Comparison of ENCODE assay signal across 12 cellular contexts in genomic region chr2:186913870-186914269, GRCh38.
DNase-seq lines count a peak whose midpoint lies in the region; ATAC-seq, FAIRE-seq and TF ChIP-seq lines count a peak whose summit lies in the region.
"Had no signal": no experiment of that assay in that cellular context is flagged by ENCODE, and none has a peak within 500 bp of the region (broad histone marks: within the 10 kb centered on the region; RNA-seq: fewer than 3 reads in every experiment).

No MANE protein-coding gene starts in this region.

- H3K36me3 Mint-ChIP-seq in CD8-positive, alpha-beta memory T cell, result no peaks in the 10 kb centered on the region

- DNase-seq in K562 (ENCODE audit: extremely low read depth in 1 of 4, low spot score in 3 of 4) (no peak), HuH-7 (ENCODE audit: low spot score) (no peak), head of caudate nucleus (no peak), NCI-H226 (no peak)
- DNase-seq in CD8-positive, alpha-beta memory T cell, result no peak
- DNase-seq: cerebellar nuclear complex, T-helper 2 cell had no signal

- CTCF ChIA-PET in K562 (lab: Yijun Ruan, JAX; ENCODE audit: low intra/inter-chr PET ratio), result no interaction called here
- CTCF ChIA-PET in CD8-positive, alpha-beta memory T cell (lab: Charles Lee), result no interaction called here

- H3K9me3 ChIP-seq in K562 (replicated peaks; ENCODE audit: control insufficient read depth, insufficient read depth, low read depth, low read length), result no peaks in the 10 kb centered on the region
- no peaks in the 10 kb centered on the region for H3K9me3 ChIP-seq in CD8-positive, alpha-beta memory T cell (ENCODE audit: low read length)

- no peak for TF ChIP-seq RAD21 in K562 (CRISPR knock-in tag; conservative IDR thresholded peaks at IDR 0.05 in 1 of 2, IDR thresholded peaks at IDR 0.05 in 1 of 2)

- H3K27me3 ChIP-seq in K562 (ENCODE audit: control insufficient read depth in 2 of 2, insufficient read depth in 2 of 2, low read length in 2 of 2), result no peaks in the 10 kb centered on the region
- H3K27me3 ChIP-seq in CD8-positive, alpha-beta memory T cell (ENCODE audit: insufficient read depth, low read length, poor library complexity, severe bottlenecking), result no peaks in the 10 kb centered on the region

- no peak for TF ChIP-seq POLR2A in K562 (conservative IDR thresholded peaks at IDR 0.05)

- no peaks in the 10 kb centered on the region for H4K20me1 ChIP-seq in K562 (replicated peaks; ENCODE audit: control insufficient read depth, insufficient read depth, low read length)

- peaks cover 0 to 3% (median 0%) of the 10 kb centered on the region in 5 donors for H3K9me3 Mint-ChIP-seq in CD8-positive, alpha-beta memory T cell
- H3K9me3 Mint-ChIP-seq: activated T-helper 1 cell treated with anti-CD3 and anti-CD28 coated beads, Interleukin-12 subunit alpha, Interleukin-12 subunit beta, Interleukin-2, Interleukin-4 antibody, amounts not matched to agents 30 ng/mL and 10 ng/mL and 1 ng/mL, durations not matched to agents 14 hours and 24 hours and 36 hours had no signal

- H3K4me2 ChIP-seq in K562 (ENCODE audit: insufficient read depth, low read length), result no peak overlapping the region

- no peaks in the 10 kb centered on the region for H3K4me1 Mint-ChIP-seq in CD8-positive, alpha-beta memory T cell

- no TSS peak for BruUV-seq in K562 (replicated peaks; lab: Mats Ljungman, UMichigan)

- no peaks in the 10 kb centered on the region for H3K79me2 ChIP-seq in K562 (ENCODE audit: control insufficient read depth, insufficient read depth, low read length)

- POLR2A ChIA-PET in K562 (lab: Yijun Ruan, JAX), result interaction anchor here (1.4 kb wide), 1 partner anchor 11 kb away, joined by 5 read pairs; no protein-coding TSS in a partner anchor
- POLR2A ChIA-PET in CD8-positive, alpha-beta memory T cell (lab: Charles Lee), result no interaction called here

- TF ChIP-seq CTCF in K562 (IDR thresholded peaks at IDR 0.05 in 2 of 3, conservative IDR thresholded peaks at IDR 0.05 in 1 of 3; ENCODE audit: insufficient read depth in 2 of 3, low read depth in 1 of 3, low read length in 3 of 3), result no peak

- no peak for TF ChIP-seq EP300 in K562 (IDR thresholded peaks at IDR 0.05; ENCODE audit: low read length)

- H3K27ac ChIP-seq in K562 (ENCODE audit: extremely low read depth, low read depth, low read length), result no peak overlapping the region
- H3K27ac ChIP-seq in CD8-positive, alpha-beta memory T cell (ENCODE audit: low read depth, low read length), result no peak overlapping the region
- H3K27ac ChIP-seq: HL-60 had no signal

- H3K4me1 ChIP-seq in K562 (replicated peaks in 1 of 2; ENCODE audit: control insufficient read depth in 2 of 2, insufficient read depth in 2 of 2, low read length in 2 of 2), result peaks cover 3 to 12% of the 10 kb centered on the region in 2 experiments; a peak in 2 of 5 replicates
- H3K4me1 ChIP-seq in CD8-positive, alpha-beta memory T cell (ENCODE audit: insufficient read depth, low read length), result no peaks in the 10 kb centered on the region

- peak overlapping the region; percentile 18 for H2AFZ ChIP-seq in K562 (ENCODE audit: low read depth, low read length)

- H3K36me3 ChIP-seq in K562 (ENCODE audit: control insufficient read depth, insufficient read depth, low read length), result no peaks in the 10 kb centered on the region
- H3K36me3 ChIP-seq in CD8-positive, alpha-beta memory T cell (ENCODE audit: insufficient read depth, low read length), result no peaks in the 10 kb centered on the region

- FAIRE-seq in K562 (lab: Jason Lieb, UNC), result peak; percentile 71

- in situ Hi-C loops in K562 (cut with MboI), result no loop called here

- intact Hi-C loops in K562 (cut with micrococcal nuclease), result loop anchor here (5.0 kb wide), 1 partner anchor 88 kb away; no protein-coding TSS in a partner anchor
- intact Hi-C loops in head of caudate nucleus (cut with DNase I), result no loop called here

- WGBS in K562 (ENCODE audit: insufficient coverage, low coverage, missing lambda C conversion rate), result 18% methylated on average over 5 of the region's 5 CpGs

- H3K9me1 ChIP-seq in K562 (ENCODE audit: control insufficient read depth, insufficient read depth, low read length), result no peaks in the 10 kb centered on the region

- H3K4me3 ChIP-seq in K562, result no peak overlapping the region
- no peak overlapping the region for H3K4me3 ChIP-seq in CD8-positive, alpha-beta memory T cell (ENCODE audit: low read length)

- ATAC-seq in GM19035 (IDR thresholded peaks at IDR 0.05; ENCODE audit: unreplicated experiment) (peak; percentile 97), HG02610 (IDR thresholded peaks at IDR 0.05; ENCODE audit: unreplicated experiment) (peak; percentile 73), HG03460 (IDR thresholded peaks at IDR 0.05; ENCODE audit: unreplicated experiment) (peak; percentile 90), K562 (peak; percentile 68)

- H3K9ac ChIP-seq in K562 (ENCODE audit: insufficient read depth in 1 of 2, low read depth in 2 of 2, low read length in 2 of 2), result no peak overlapping the region

- H3K27me3 Mint-ChIP-seq in CD8-positive, alpha-beta memory T cell, result no peaks in the 10 kb centered on the region

- H3K4me3 Mint-ChIP-seq in CD8-positive, alpha-beta memory T cell, result no peak overlapping the region
- H3K4me3 Mint-ChIP-seq: activated T-helper 1 cell treated with anti-CD3 and anti-CD28 coated beads, Interleukin-12 subunit alpha, Interleukin-12 subunit beta, Interleukin-2, Interleukin-4 antibody, amounts not matched to agents 30 ng/mL and 10 ng/mL and 1 ng/mL, durations not matched to agents 14 hours and 24 hours and 36 hours had no signal

- H3K27ac Mint-ChIP-seq in CD8-positive, alpha-beta memory T cell, result no peak overlapping the region
- H3K27ac Mint-ChIP-seq: activated T-helper 1 cell treated with anti-CD3 and anti-CD28 coated beads, Interleukin-12 subunit alpha, Interleukin-12 subunit beta, Interleukin-2, Interleukin-4 antibody, amounts not matched to agents 30 ng/mL and 10 ng/mL and 1 ng/mL, durations not matched to agents 14 hours and 24 hours and 36 hours had no signal

TF ChIP-seq in K562, 482 proteins besides CTCF, POLR2A, EP300 and RAD21:
- TF ChIP-seq CTBP1 (IDR thresholded peaks at IDR 0.05; ENCODE audit: borderline replicate concordance) (peak; percentile 32; the same call in 1 of the 2 replicates), MEIS2 (IDR thresholded peaks at IDR 0.05; ENCODE audit: partially characterized antibody) (peak; percentile 29), SPI1 (IDR thresholded peaks at IDR 0.05; ENCODE audit: borderline replicate concordance, low read depth, low read length) (peak; percentile 99), TFAP4 (CRISPR knock-in tag; IDR thresholded peaks at IDR 0.05; ENCODE audit: borderline replicate concordance) (no peak)
